In genomic region chr9:5532301-5532700, GRCh38 we compare ENCODE assay signal across 16 cellular contexts. TPM values are rescaled to one million over a fixed set of nuclear protein-coding genes. Genes with fewer than 3 reads are reported as not detected.
"Had no signal": no experiment of that assay in that cellular context is flagged by ENCODE, and none has a peak within 500 bp of the region (broad histone marks: within the 10 kb centered on the region; RNA-seq: fewer than 3 reads in every experiment).

No MANE protein-coding gene starts in this region.

- H3K27me3 Mint-ChIP-seq: stimulated activated naive CD8-positive, alpha-beta T cell treated with anti-CD3 and anti-CD28 coated beads, Interleukin-15, amount 100 ng/mL, for 72 hours had no signal

- H3K4me3 Mint-ChIP-seq: activated CD8-positive, alpha-beta T cell treated with anti-CD3 and anti-CD28 coated beads, Interleukin-2, amount 10 ng/mL, durations not matched to agents 7 days and 5 days; activated naive CD4-positive, alpha-beta T cell treated with anti-CD3 and anti-CD28 coated beads, Interleukin-2, amount 10 ng/mL, durations not matched to agents 7 days and 5 days; natural killer cell had no signal

- H3K27ac Mint-ChIP-seq: activated CD8-positive, alpha-beta T cell treated with anti-CD3 and anti-CD28 coated beads, Interleukin-2, amount 10 ng/mL, durations not matched to agents 7 days and 5 days; activated naive CD4-positive, alpha-beta T cell treated with anti-CD3 and anti-CD28 coated beads, Interleukin-2, amount 10 ng/mL, durations not matched to agents 7 days and 5 days had no signal

- ATAC-seq: activated CD8-positive, alpha-beta T cell treated with anti-CD3 and anti-CD28 coated beads, Interleukin-2, amount 10 ng/mL, durations not matched to agents 7 days and 5 days; heart right ventricle; stimulated activated naive CD8-positive, alpha-beta T cell treated with anti-CD3 and anti-CD28 coated beads, Interleukin-15, amount 100 ng/mL, for 72 hours; upper lobe of right lung had no signal

- DNase-seq: activated CD4-positive, alpha-beta T cell treated with anti-CD3 and anti-CD28 coated beads for 4 hours; activated CD8-positive, alpha-beta memory T cell treated with anti-CD3 and anti-CD28 coated beads, Interleukin-2, amount 50 U/mL, for 48 hours; activated CD8-positive, alpha-beta T cell treated with anti-CD3 and anti-CD28 coated beads, Interleukin-2, amount 10 ng/mL, durations not matched to agents 7 days and 5 days; activated naive CD4-positive, alpha-beta T cell treated with anti-CD3 and anti-CD28 coated beads, Interleukin-2, amount 10 ng/mL, durations not matched to agents 7 days and 5 days; heart right ventricle; islet precursor cell; natural killer cell; nucleus accumbens; stimulated activated CD4-positive, alpha-beta T cell treated with anti-CD3 and anti-CD28 coated beads, Interleukin-4, amount 100 ng/mL, for 1 hour; stimulated activated naive CD8-positive, alpha-beta T cell treated with anti-CD3 and anti-CD28 coated beads, Interleukin-15, amount 100 ng/mL, for 72 hours; SW 1271; testis; upper lobe of right lung had no signal

- H3K27ac ChIP-seq: cardiac muscle cell, heart right ventricle, testis, upper lobe of right lung, VCaP had no signal

- H3K36me3 ChIP-seq: cardiac muscle cell, upper lobe of right lung had no signal

- H3K4me3 ChIP-seq: cardiac muscle cell, heart right ventricle, testis, upper lobe of right lung had no signal

- H3K9me3 Mint-ChIP-seq: activated naive CD4-positive, alpha-beta T cell treated with anti-CD3 and anti-CD28 coated beads, Interleukin-2, amount 10 ng/mL, durations not matched to agents 7 days and 5 days; activated T-helper 2 cell treated with anti-CD3 and anti-CD28 coated beads, Interferon-gamma antibody, Interleukin-2, Interleukin-4, amounts not matched to agents 10 μg/mL and 5 μg/mL and 100 μg/mL, durations not matched to agents 14 hours and 24 hours and 36 hours; natural killer cell; stimulated activated naive CD8-positive, alpha-beta T cell treated with anti-CD3 and anti-CD28 coated beads, Interleukin-15, amount 100 ng/mL, for 72 hours had no signal

- H3K9me3 ChIP-seq: heart right ventricle, testis, upper lobe of right lung had no signal

- H3K27me3 ChIP-seq: cardiac muscle cell, heart right ventricle, testis, upper lobe of right lung had no signal

- H3K36me3 Mint-ChIP-seq: natural killer cell had no signal

- H3K4me1 ChIP-seq: testis had no signal

RNA-seq across cellular contexts. Expression of gene PDCD1LG2, which starts 22.0 kb away (rescaled TPM):
- total RNA-seq: cardiac muscle cell had no signal
- polyA plus RNA-seq: cardiac muscle cell had no signal
